ENCODE assay signal across 1 cellular context in the genomic region with DNA sequence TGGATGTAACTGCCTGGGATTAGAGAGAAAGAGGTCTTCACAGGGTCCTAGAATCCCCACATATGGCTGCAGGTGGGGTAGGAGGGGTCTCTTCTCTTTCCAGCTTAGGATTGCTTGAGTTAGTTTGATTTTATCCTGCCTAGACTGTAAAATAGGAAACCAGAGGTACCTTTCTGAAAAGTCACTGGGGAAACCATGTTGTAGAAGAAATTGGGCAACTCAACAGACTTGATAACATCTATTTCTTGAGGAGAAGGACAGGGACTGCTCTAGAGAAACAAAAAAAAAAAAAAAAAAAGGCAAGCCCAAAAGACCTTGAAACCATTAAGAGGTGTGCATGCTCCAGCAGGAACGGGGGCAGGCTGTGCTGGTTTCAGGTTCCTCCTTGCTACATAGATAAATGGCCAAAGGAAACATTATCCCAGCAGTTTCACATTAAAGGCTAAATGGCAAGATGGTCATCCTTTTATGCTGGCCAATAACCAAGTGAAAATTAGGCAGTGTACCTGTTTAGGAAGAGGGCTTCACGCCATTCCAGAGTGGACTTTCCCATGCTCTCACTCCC.
TF ChIP-seq lines count a peak whose summit lies in the region.

No MANE protein-coding gene starts in this region.

TF ChIP-seq in K562, 482 proteins besides CTCF, POLR2A, EP300 and RAD21 (continued from another document):
- TF ChIP-seq, protein P1, sequence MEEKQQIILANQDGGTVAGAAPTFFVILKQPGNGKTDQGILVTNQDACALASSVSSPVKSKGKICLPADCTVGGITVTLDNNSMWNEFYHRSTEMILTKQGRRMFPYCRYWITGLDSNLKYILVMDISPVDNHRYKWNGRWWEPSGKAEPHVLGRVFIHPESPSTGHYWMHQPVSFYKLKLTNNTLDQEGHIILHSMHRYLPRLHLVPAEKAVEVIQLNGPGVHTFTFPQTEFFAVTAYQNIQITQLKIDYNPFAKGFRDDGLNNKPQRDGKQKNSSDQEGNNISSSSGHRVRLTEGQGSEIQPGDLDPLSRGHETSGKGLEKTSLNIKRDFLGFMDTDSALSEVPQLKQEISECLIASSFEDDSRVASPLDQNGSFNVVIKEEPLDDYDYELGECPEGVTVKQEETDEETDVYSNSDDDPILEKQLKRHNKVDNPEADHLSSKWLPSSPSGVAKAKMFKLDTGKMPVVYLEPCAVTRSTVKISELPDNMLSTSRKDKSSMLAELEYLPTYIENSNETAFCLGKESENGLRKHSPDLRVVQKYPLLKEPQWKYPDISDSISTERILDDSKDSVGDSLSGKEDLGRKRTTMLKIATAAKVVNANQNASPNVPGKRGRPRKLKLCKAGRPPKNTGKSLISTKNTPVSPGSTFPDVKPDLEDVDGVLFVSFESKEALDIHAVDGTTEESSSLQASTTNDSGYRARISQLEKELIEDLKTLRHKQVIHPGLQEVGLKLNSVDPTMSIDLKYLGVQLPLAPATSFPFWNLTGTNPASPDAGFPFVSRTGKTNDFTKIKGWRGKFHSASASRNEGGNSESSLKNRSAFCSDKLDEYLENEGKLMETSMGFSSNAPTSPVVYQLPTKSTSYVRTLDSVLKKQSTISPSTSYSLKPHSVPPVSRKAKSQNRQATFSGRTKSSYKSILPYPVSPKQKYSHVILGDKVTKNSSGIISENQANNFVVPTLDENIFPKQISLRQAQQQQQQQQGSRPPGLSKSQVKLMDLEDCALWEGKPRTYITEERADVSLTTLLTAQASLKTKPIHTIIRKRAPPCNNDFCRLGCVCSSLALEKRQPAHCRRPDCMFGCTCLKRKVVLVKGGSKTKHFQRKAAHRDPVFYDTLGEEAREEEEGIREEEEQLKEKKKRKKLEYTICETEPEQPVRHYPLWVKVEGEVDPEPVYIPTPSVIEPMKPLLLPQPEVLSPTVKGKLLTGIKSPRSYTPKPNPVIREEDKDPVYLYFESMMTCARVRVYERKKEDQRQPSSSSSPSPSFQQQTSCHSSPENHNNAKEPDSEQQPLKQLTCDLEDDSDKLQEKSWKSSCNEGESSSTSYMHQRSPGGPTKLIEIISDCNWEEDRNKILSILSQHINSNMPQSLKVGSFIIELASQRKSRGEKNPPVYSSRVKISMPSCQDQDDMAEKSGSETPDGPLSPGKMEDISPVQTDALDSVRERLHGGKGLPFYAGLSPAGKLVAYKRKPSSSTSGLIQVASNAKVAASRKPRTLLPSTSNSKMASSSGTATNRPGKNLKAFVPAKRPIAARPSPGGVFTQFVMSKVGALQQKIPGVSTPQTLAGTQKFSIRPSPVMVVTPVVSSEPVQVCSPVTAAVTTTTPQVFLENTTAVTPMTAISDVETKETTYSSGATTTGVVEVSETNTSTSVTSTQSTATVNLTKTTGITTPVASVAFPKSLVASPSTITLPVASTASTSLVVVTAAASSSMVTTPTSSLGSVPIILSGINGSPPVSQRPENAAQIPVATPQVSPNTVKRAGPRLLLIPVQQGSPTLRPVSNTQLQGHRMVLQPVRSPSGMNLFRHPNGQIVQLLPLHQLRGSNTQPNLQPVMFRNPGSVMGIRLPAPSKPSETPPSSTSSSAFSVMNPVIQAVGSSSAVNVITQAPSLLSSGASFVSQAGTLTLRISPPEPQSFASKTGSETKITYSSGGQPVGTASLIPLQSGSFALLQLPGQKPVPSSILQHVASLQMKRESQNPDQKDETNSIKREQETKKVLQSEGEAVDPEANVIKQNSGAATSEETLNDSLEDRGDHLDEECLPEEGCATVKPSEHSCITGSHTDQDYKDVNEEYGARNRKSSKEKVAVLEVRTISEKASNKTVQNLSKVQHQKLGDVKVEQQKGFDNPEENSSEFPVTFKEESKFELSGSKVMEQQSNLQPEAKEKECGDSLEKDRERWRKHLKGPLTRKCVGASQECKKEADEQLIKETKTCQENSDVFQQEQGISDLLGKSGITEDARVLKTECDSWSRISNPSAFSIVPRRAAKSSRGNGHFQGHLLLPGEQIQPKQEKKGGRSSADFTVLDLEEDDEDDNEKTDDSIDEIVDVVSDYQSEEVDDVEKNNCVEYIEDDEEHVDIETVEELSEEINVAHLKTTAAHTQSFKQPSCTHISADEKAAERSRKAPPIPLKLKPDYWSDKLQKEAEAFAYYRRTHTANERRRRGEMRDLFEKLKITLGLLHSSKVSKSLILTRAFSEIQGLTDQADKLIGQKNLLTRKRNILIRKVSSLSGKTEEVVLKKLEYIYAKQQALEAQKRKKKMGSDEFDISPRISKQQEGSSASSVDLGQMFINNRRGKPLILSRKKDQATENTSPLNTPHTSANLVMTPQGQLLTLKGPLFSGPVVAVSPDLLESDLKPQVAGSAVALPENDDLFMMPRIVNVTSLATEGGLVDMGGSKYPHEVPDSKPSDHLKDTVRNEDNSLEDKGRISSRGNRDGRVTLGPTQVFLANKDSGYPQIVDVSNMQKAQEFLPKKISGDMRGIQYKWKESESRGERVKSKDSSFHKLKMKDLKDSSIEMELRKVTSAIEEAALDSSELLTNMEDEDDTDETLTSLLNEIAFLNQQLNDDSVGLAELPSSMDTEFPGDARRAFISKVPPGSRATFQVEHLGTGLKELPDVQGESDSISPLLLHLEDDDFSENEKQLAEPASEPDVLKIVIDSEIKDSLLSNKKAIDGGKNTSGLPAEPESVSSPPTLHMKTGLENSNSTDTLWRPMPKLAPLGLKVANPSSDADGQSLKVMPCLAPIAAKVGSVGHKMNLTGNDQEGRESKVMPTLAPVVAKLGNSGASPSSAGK (IDR thresholded peaks at IDR 0.05): peak; percentile 15; the same call in 1 of the 2 replicates
- TF ChIP-seq CBX8 (IDR thresholded peaks at IDR 0.05; ENCODE audit: borderline replicate concordance, extremely low read depth, low read depth, low read length, poor library complexity, severe bottlenecking): no peak
- TF ChIP-seq FIP1L1 (IDR thresholded peaks at IDR 0.05; ENCODE audit: low read depth, low read length, poor library complexity, severe bottlenecking): no peak
- TF ChIP-seq DMBX1 (CRISPR knock-in tag; IDR thresholded peaks at IDR 0.05; ENCODE audit: borderline replicate concordance): 0 out of 2 replicates have a peak, but pooled peaks have one; percentile 20
- TF ChIP-seq NFYB (IDR thresholded peaks at IDR 0.05; ENCODE audit: extremely low read depth, insufficient read length): no peak
- no peak for TF ChIP-seq ZNF77 (CRISPR knock-in tag; IDR thresholded peaks at IDR 0.05)
- TF ChIP-seq ZNF224 (CRISPR knock-in tag; IDR thresholded peaks at IDR 0.05): no peak
- no peak for TF ChIP-seq PHF8 (IDR thresholded peaks at IDR 0.05; ENCODE audit: borderline replicate concordance, low read length)
- no peak for TF ChIP-seq ARID1B (IDR thresholded peaks at IDR 0.05)
- TF ChIP-seq TEAD4 (IDR thresholded peaks at IDR 0.05; ENCODE audit: low read length): peak; percentile 5; the same call in 1 of the 2 replicates
- TF ChIP-seq TEAD4 (CRISPR knock-in tag; IDR thresholded peaks at IDR 0.05; ENCODE audit: borderline replicate concordance): no peak
- TF ChIP-seq RBFOX2 (IDR thresholded peaks at IDR 0.05; ENCODE audit: low read depth, low read length): no peak
- TF ChIP-seq ATF3 (IDR thresholded peaks at IDR 0.05): no peak
- no peak for TF ChIP-seq ATF3 (CRISPR knock-in tag; conservative IDR thresholded peaks at IDR 0.05)
- no peak for TF ChIP-seq MEF2A (IDR thresholded peaks at IDR 0.05; ENCODE audit: control insufficient read depth, low read depth, low read length)
- TF ChIP-seq ZNF561 (CRISPR knock-in tag; conservative IDR thresholded peaks at IDR 0.05): no peak
- 0 out of 2 replicates have a peak, but pooled peaks have one; percentile 2 for TF ChIP-seq CXXC5 (CRISPR knock-in tag; IDR thresholded peaks at IDR 0.05)
- peak; percentile 5 for TF ChIP-seq RBM25 (IDR thresholded peaks at IDR 0.05; ENCODE audit: low read depth, low read length, severe bottlenecking)
